ENCODE assay signal across 9 cellular contexts in the genomic region with DNA sequence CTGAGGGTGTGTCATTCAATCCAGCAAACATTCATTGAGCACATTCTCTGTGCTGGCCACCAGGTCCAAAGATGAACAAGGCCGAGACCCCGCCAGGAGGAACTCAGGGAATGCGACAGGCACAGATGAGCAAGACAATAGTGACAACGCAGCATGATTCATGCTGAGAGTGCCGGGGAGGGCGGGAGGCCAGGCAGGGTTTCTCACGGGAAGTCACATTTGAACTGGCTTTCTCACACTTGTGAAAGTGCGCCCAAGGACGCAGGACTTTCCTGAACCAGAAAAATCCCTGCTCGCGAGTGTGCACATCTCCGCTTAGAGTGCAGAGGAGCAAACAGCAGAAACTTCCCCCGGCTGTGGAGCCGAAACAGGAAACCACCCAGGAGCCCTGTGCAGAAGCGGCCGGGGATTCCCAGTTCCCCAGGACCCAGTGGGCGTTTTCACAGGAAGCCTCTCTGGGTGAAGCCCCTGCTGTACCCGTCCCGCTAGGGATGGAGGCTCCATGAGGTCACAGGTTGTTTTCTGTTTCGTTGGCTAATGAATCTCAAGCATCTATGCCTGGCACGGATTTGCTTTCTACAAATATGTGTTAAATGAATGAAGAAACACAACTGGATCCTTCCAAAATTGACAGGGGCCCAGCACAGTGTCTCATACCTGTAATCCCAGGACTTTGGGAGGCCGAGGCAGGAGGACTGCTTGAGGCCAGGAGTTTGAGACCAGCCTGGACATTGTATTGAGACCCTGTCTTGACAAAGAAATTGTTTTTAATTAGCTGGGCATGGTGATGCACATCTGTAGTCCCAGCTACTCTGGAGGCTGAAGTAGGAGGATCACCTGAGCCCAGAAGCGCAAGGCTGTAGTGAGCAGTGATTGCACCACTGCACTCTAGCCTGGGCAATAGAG.
DNase-seq lines count a peak whose midpoint lies in the region; ATAC-seq and TF ChIP-seq lines count a peak whose summit lies in the region.
"Had no signal": no experiment of that assay in that cellular context is flagged by ENCODE, and none has a peak within 500 bp of the region (broad histone marks: within the 10 kb centered on the region; RNA-seq: fewer than 3 reads in every experiment).

No MANE protein-coding gene starts in this region.

- H3K9me3 ChIP-seq in NT2/D1 (ENCODE audit: insufficient read depth, low read length), result no peaks in the 10 kb centered on the region
- no peaks in the 10 kb centered on the region for H3K9me3 ChIP-seq in thoracic aorta

- H3K27me3 ChIP-seq in NT2/D1 (ENCODE audit: insufficient read depth, insufficient read length), result no peaks in the 10 kb centered on the region
- no peaks in the 10 kb centered on the region for H3K27me3 ChIP-seq in thoracic aorta (replicated peaks; ENCODE audit: insufficient read depth)

- H3K4me3 ChIP-seq in NT2/D1 (ENCODE audit: insufficient read length, low read depth) (peak overlapping the region; percentile 26), fibroblast of mammary gland (ENCODE audit: control insufficient read depth, low read depth, low read length) (peak overlapping the region; percentile 27), thoracic aorta (peak overlapping the region; percentile 36)

- TF ChIP-seq CTCF in GM13977 (IDR thresholded peaks at IDR 0.05; ENCODE audit: extremely low read depth, insufficient read depth, missing control alignments) (no peak), fibroblast of mammary gland (conservative IDR thresholded peaks at IDR 0.05; ENCODE audit: control insufficient read depth, insufficient read depth, low read depth, low read length) (no peak), omental fat pad (IDR thresholded peaks at IDR 0.05) (no peak), thoracic aorta (IDR thresholded peaks at IDR 0.05) (no peak)

- in situ Hi-C loops in GM13977 (cut with MboI; ENCODE audit: low pct_unique_long_range_greater_than_20kb, low sequenced_read_pairs, unreplicated experiment), result loop anchor here (10.0 kb wide), 1 partner anchor 258 kb away; no protein-coding TSS in a partner anchor

- DNase-seq in GM13977 (ENCODE audit: low spot score) (peak; percentile 68), NT2/D1 (ENCODE audit: low read depth, low spot score) (peak; percentile 70), fibroblast of mammary gland (ENCODE audit: low read depth) (peak; percentile 80), omental fat pad (ENCODE audit: low spot score) (peak; percentile 34), thoracic aorta (ENCODE audit: low spot score) (no peak), NCI-H1417 (lab: John Stamatoyannopoulos, UW) (no peak)
- peak; percentile 78 for DNase-seq in activated T-cell treated with anti-CD3 and anti-CD28 coated beads, Interleukin-2, amount 50 U/mL, for 1 hour

- peaks cover 2% of the 10 kb centered on the region for H3K4me1 ChIP-seq in NT2/D1 (ENCODE audit: insufficient read depth, insufficient read length)
- no peaks in the 10 kb centered on the region for H3K4me1 ChIP-seq in thoracic aorta (ENCODE audit: control insufficient read depth in 1 of 2, low read depth in 2 of 2)

- ATAC-seq in HG02798 (IDR thresholded peaks at IDR 0.05; ENCODE audit: poor library complexity, unreplicated experiment), result peak; percentile 53
- peak; percentile 46 for ATAC-seq in omental fat pad (ENCODE audit: low FRiP score)
- ATAC-seq in thoracic aorta (ENCODE audit: insufficient number of reproducible peaks, low FRiP score, low read depth), result no peak

- no peaks in the 10 kb centered on the region for H3K36me3 ChIP-seq in NT2/D1 (ENCODE audit: insufficient read depth, insufficient read length, low read length)
- no peaks in the 10 kb centered on the region for H3K36me3 ChIP-seq in thoracic aorta

- H3K9ac ChIP-seq in NT2/D1 (ENCODE audit: insufficient read length, low read depth), result peak overlapping the region; percentile 21

- no peak overlapping the region for H3K27ac ChIP-seq in thoracic aorta
- H3K27ac ChIP-seq: epithelial cell of prostate had no signal

Comparison
In these comparisons a context has a peak if more than half of its experiments do, and no peak if none do; other contexts are left out.
1. DNase-seq: peak in GM13977 (single experiment), NT2/D1 (single experiment), activated T-cell treated with anti-CD3 and anti-CD28 coated beads, Interleukin-2, amount 50 U/mL, for 1 hour (single experiment), fibroblast of mammary gland (single experiment) and omental fat pad (single experiment); none in thoracic aorta (single experiment) and NCI-H1417 (0 of 3).
2. Peak in every context shown above with its lines, with median percentiles within 50 percentile points of each other: H3K4me3 ChIP-seq.